In genomic region chr10:7756360-7756992, GRCh38 we compare ENCODE assay signal across 10 cellular contexts. TPM values are rescaled to one million over a fixed set of nuclear protein-coding genes. Genes with fewer than 3 reads are reported as not detected.
DNase-seq lines count a peak whose midpoint lies in the region; ATAC-seq and TF ChIP-seq lines count a peak whose summit lies in the region.
"Had no signal": no experiment of that assay in that cellular context is flagged by ENCODE, and none has a peak within 500 bp of the region (broad histone marks: within the 10 kb centered on the region; RNA-seq: fewer than 3 reads in every experiment).

No MANE protein-coding gene starts in this region.

- H4K91ac ChIP-seq in H9 (ENCODE audit: insufficient read length, low read depth, low read length) = no peak overlapping the region

- H3K4me1 ChIP-seq in H9 (ENCODE audit: insufficient read depth, low read length) = no peaks in the 10 kb centered on the region

- no peak overlapping the region for H3K9ac ChIP-seq in H9 (ENCODE audit: extremely low read depth, insufficient read length, low read length)

- H3K18ac ChIP-seq in H9 (ENCODE audit: insufficient read length, low read depth, low read length) = no peak overlapping the region

- no peak overlapping the region for H3K4me3 ChIP-seq in fibroblast of villous mesenchyme (ENCODE audit: low read depth, low read length)

- DNase-seq in COLO668 (lab: John Stamatoyannopoulos, UW; ENCODE audit: unreplicated experiment) (peak; percentile 12), H9 (peak; percentile 40), fibroblast of villous mesenchyme (ENCODE audit: low read depth) (peak; percentile 26), middle frontal gyrus (ENCODE audit: extremely low spot score, low spot score) (no peak)
- DNase-seq in stimulated activated naive CD8-positive, alpha-beta T cell treated with anti-CD3 and anti-CD28 coated beads, Interleukin-15, amount 100 ng/mL, for 72 hours = peak; percentile 5 to 16
- no peak for DNase-seq in NK-92 treated with Interleukin-12 subunit alpha and Interleukin-12 subunit beta, amount 100 ng/mL, for 24 hours (lab: John Stamatoyannopoulos, UW)
- no peak for DNase-seq in stimulated activated effector memory CD8-positive, alpha-beta T cell treated with anti-CD3 and anti-CD28 coated beads, Interleukin-12 subunit alpha, Interleukin-12 subunit beta, amount 100 ng/mL, for 72 hours (ENCODE audit: low spot score in 2 of 2)

- no peak overlapping the region for H3T11ph ChIP-seq in H9 (ENCODE audit: low read length)

- H3K23ac ChIP-seq in H9 (ENCODE audit: insufficient read length, low read depth, low read length) = no peak overlapping the region

- peak; percentile 63 for TF ChIP-seq CTCF in H9 (conservative IDR thresholded peaks at IDR 0.05)
- TF ChIP-seq CTCF in fibroblast of villous mesenchyme (IDR thresholded peaks at IDR 0.05; ENCODE audit: insufficient read depth, low read depth, low read length) = peak; percentile 63

- no peak overlapping the region for H2BK5ac ChIP-seq in H9 (ENCODE audit: insufficient read length, low read length)

- peaks cover 34 to 74% (median 74%) of the 10 kb centered on the region in 3 experiments for H3K36me3 Mint-ChIP-seq in H9 (ENCODE audit: insufficient read depth in 1 of 3, low read depth in 3 of 3)
- peaks cover 99% of the 10 kb centered on the region for H3K36me3 Mint-ChIP-seq in stimulated activated effector memory CD8-positive, alpha-beta T cell treated with anti-CD3 and anti-CD28 coated beads, Interleukin-12 subunit alpha, Interleukin-12 subunit beta, amount 100 ng/mL, for 72 hours

- H4K20me1 ChIP-seq in H9 (ENCODE audit: control insufficient read depth, insufficient read depth, insufficient read length) = no peaks in the 10 kb centered on the region

- H4K5ac ChIP-seq in H9 (ENCODE audit: insufficient read length, low read depth, low read length) = no peak overlapping the region

- no peak overlapping the region for H4K8ac ChIP-seq in H9 (replicated peaks; ENCODE audit: insufficient read length, low read depth, low read length)

- no peak overlapping the region for H2AFZ ChIP-seq in H9 (ENCODE audit: low read length)

- H3K27ac Mint-ChIP-seq in H9 = no peak overlapping the region
- H3K27ac Mint-ChIP-seq in stimulated activated naive CD8-positive, alpha-beta T cell treated with anti-CD3 and anti-CD28 coated beads, Interleukin-15, amount 100 ng/mL, for 72 hours = no peak overlapping the region
- no peak overlapping the region for H3K27ac Mint-ChIP-seq in stimulated activated effector memory CD8-positive, alpha-beta T cell treated with anti-CD3 and anti-CD28 coated beads, Interleukin-12 subunit alpha, Interleukin-12 subunit beta, amount 100 ng/mL, for 72 hours
- H3K27ac Mint-ChIP-seq: IgD-negative memory B cell; stimulated activated naive CD8-positive, alpha-beta T cell treated with anti-CD3 and anti-CD28 coated beads, Interleukin-15, Interleukin-2, amounts not matched to agents 100 ng/mL and 50 ng/mL, for 24 hours had no signal

- H3K4me1 Mint-ChIP-seq in H9 = no peaks in the 10 kb centered on the region
- H3K4me1 Mint-ChIP-seq in stimulated activated naive CD8-positive, alpha-beta T cell treated with anti-CD3 and anti-CD28 coated beads, Interleukin-15, amount 100 ng/mL, for 72 hours = no peaks in the 10 kb centered on the region
- no peaks in the 10 kb centered on the region for H3K4me1 Mint-ChIP-seq in stimulated activated effector memory CD8-positive, alpha-beta T cell treated with anti-CD3 and anti-CD28 coated beads, Interleukin-12 subunit alpha, Interleukin-12 subunit beta, amount 100 ng/mL, for 72 hours
- H3K4me1 Mint-ChIP-seq: IgD-negative memory B cell had no signal

- H3K79me1 ChIP-seq in H9 (ENCODE audit: insufficient read depth, low read depth, low read length, poor library complexity, severe bottlenecking) = no peaks in the 10 kb centered on the region

- H3K4me3 Mint-ChIP-seq in H9 = no peak overlapping the region
- H3K4me3 Mint-ChIP-seq in stimulated activated naive CD8-positive, alpha-beta T cell treated with anti-CD3 and anti-CD28 coated beads, Interleukin-15, amount 100 ng/mL, for 72 hours = no peak overlapping the region
- H3K4me3 Mint-ChIP-seq in stimulated activated effector memory CD8-positive, alpha-beta T cell treated with anti-CD3 and anti-CD28 coated beads, Interleukin-12 subunit alpha, Interleukin-12 subunit beta, amount 100 ng/mL, for 72 hours = no peak overlapping the region
- H3K4me3 Mint-ChIP-seq: IgD-negative memory B cell; stimulated activated naive CD8-positive, alpha-beta T cell treated with anti-CD3 and anti-CD28 coated beads, Interleukin-15, Interleukin-2, amounts not matched to agents 100 ng/mL and 50 ng/mL, for 24 hours had no signal

- H2BK12ac ChIP-seq in H9 (ENCODE audit: insufficient read length, low read depth, low read length) = no peak overlapping the region

- no peaks in the 10 kb centered on the region for H3K23me2 ChIP-seq in H9 (ENCODE audit: insufficient read length, low read depth, low read length, poor library complexity, severe bottlenecking)

- H2BK20ac ChIP-seq in H9 (ENCODE audit: low read depth, low read length, poor library complexity, severe bottlenecking) = no peak overlapping the region

- no peak overlapping the region for H3K56ac ChIP-seq in H9 (ENCODE audit: insufficient read length, low read depth, low read length)

- no peaks in the 10 kb centered on the region for H3K9me3 Mint-ChIP-seq in H9
- H3K9me3 Mint-ChIP-seq in stimulated activated naive CD8-positive, alpha-beta T cell treated with anti-CD3 and anti-CD28 coated beads, Interleukin-15, amount 100 ng/mL, for 72 hours = no peaks in the 10 kb centered on the region
- no peaks in the 10 kb centered on the region for H3K9me3 Mint-ChIP-seq in stimulated activated effector memory CD8-positive, alpha-beta T cell treated with anti-CD3 and anti-CD28 coated beads, Interleukin-12 subunit alpha, Interleukin-12 subunit beta, amount 100 ng/mL, for 72 hours
- H3K9me3 Mint-ChIP-seq: stimulated activated naive CD8-positive, alpha-beta T cell treated with anti-CD3 and anti-CD28 coated beads, Interleukin-15, Interleukin-2, amounts not matched to agents 100 ng/mL and 50 ng/mL, for 24 hours had no signal

- no peak overlapping the region for H2AK5ac ChIP-seq in H9 (ENCODE audit: insufficient read length, low read length)

- H2BK15ac ChIP-seq in H9 (ENCODE audit: low read depth, low read length) = no peak overlapping the region

- H3K79me2 ChIP-seq in H9 (ENCODE audit: insufficient read depth, low read length) = no peaks in the 10 kb centered on the region

- WGBS in H9 (ENCODE audit: extremely low coverage, insufficient read length, low lambda C conversion rate) = no CpG with 5 or more reads among the region's 7 CpGs

- no peaks in the 10 kb centered on the region for H3K27me3 Mint-ChIP-seq in H9 (ENCODE audit: low read depth)
- no peaks in the 10 kb centered on the region for H3K27me3 Mint-ChIP-seq in stimulated activated naive CD8-positive, alpha-beta T cell treated with anti-CD3 and anti-CD28 coated beads, Interleukin-15, amount 100 ng/mL, for 72 hours
- H3K27me3 Mint-ChIP-seq: IgD-negative memory B cell; stimulated activated naive CD8-positive, alpha-beta T cell treated with anti-CD3 and anti-CD28 coated beads, Interleukin-15, Interleukin-2, amounts not matched to agents 100 ng/mL and 50 ng/mL, for 24 hours had no signal

- H3K4ac ChIP-seq in H9 (ENCODE audit: low read depth, low read length) = no peak overlapping the region

- H3K9me3 ChIP-seq in H9 (ENCODE audit: control insufficient read depth, low read depth, low read length) = no peaks in the 10 kb centered on the region

- ATAC-seq in SK-N-SH treated with all-trans-retinoic acid at 6 μM for 48 hours = peak; percentile 78
- ATAC-seq in stimulated activated naive CD8-positive, alpha-beta T cell treated with anti-CD3 and anti-CD28 coated beads, Interleukin-15, amount 100 ng/mL, for 72 hours = peak; percentile 53
- no peak for ATAC-seq in stimulated activated effector memory CD8-positive, alpha-beta T cell treated with anti-CD3 and anti-CD28 coated beads, Interleukin-12 subunit alpha, Interleukin-12 subunit beta, amount 100 ng/mL, for 72 hours

- H3K27ac ChIP-seq in H9 (ENCODE audit: insufficient read length, low read depth, low read length) = no peak overlapping the region

- no peaks in the 10 kb centered on the region for H3K27me3 ChIP-seq in H9 (ENCODE audit: insufficient read depth, low read length)

- no peak overlapping the region for H3K4me2 ChIP-seq in H9 (ENCODE audit: insufficient read depth, insufficient read length, low read length)

- no peak overlapping the region for H3K14ac ChIP-seq in H9 (ENCODE audit: insufficient read depth, low read length)

- H2BK120ac ChIP-seq in H9 (ENCODE audit: low read depth, low read length, poor library complexity, severe bottlenecking) = no peak overlapping the region

TF ChIP-seq in SK-N-SH treated with all-trans-retinoic acid at 6 μM for 48 hours, 23 proteins besides CTCF, POLR2A, EP300 and RAD21 (continues in another document):
- TF ChIP-seq BACH2 (CRISPR knock-in tag; IDR thresholded peaks at IDR 0.05; ENCODE audit: borderline replicate concordance) (no peak), TOX (CRISPR knock-in tag; IDR thresholded peaks at IDR 0.05; ENCODE audit: borderline replicate concordance) (no peak), ZNF565 (CRISPR knock-in tag; conservative IDR thresholded peaks at IDR 0.05; ENCODE audit: low read depth) (no peak), TSHZ2 (CRISPR knock-in tag; IDR thresholded peaks at IDR 0.05) (no peak)

RNA-seq across cellular contexts. Expression of gene KIN, which starts 31.3 kb away (rescaled TPM):
- total RNA-seq in H9 (2021) (20.9 and 23.4 TPM in 2 replicates), fibroblast of villous mesenchyme (6.1 and 9.5 TPM in 2 replicates)

RNA-seq across cellular contexts. Expression of gene ATP5F1C, which starts 31.5 kb away (rescaled TPM):
- total RNA-seq in H9 (2021) (268 and 280 TPM in 2 replicates), fibroblast of villous mesenchyme (235 and 265 TPM in 2 replicates)

RNA-seq across cellular contexts. Expression of gene ITIH2, which starts 53.4 kb away (rescaled TPM):
- not detected in 2 replicates for total RNA-seq in H9 (2021)
- total RNA-seq in fibroblast of villous mesenchyme = not detected in 2 replicates

Comparison
In these comparisons a context has a peak if more than half of its experiments do, and no peak if none do; other contexts are left out.
1. DNase-seq: peak in COLO668 (single experiment), H9 (single experiment), fibroblast of villous mesenchyme (single experiment) and stimulated activated naive CD8-positive, alpha-beta T cell treated with anti-CD3 and anti-CD28 coated beads, Interleukin-15, amount 100 ng/mL, for 72 hours (2 of 2); none in NK-92 treated with Interleukin-12 subunit alpha and Interleukin-12 subunit beta, amount 100 ng/mL, for 24 hours (single experiment), middle frontal gyrus (single experiment) and stimulated activated effector memory CD8-positive, alpha-beta T cell treated with anti-CD3 and anti-CD28 coated beads, Interleukin-12 subunit alpha, Interleukin-12 subunit beta, amount 100 ng/mL, for 72 hours (0 of 2).